Comparison of ENCODE assay signal across 1 cellular context in the genomic region with DNA sequence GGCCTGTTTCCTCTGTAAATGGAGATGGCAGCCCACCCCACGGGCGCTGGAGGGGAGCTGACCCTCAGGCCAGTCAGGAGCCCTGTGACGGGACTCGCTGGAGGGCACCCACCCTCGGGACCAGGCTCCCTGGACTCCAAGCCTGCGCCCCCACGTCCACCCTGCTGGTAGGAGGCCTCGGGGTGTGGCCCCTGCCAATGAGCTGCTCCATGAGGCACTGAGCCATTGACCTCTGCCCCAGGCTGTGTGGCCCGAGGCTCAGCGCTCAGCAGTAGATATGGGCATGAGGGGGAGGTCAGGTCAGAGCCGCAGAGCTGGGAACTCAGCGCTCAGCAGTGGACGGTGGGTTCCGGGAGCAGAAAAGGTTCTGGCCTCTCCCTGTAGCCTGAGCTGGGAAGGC.
TF ChIP-seq lines count a peak whose summit lies in the region.

No MANE protein-coding gene starts in this region.

TF ChIP-seq in IMR-90, 13 proteins besides CTCF, POLR2A, EP300 and RAD21 (continued from another document):
- TF ChIP-seq USF2 (IDR thresholded peaks at IDR 0.05; ENCODE audit: low read depth, low read length) (no peak), MXI1 (IDR thresholded peaks at IDR 0.05; ENCODE audit: borderline replicate concordance, low read depth, low read length) (no peak), NFE2L2 (IDR thresholded peaks at IDR 0.05; ENCODE audit: low read depth, low read length) (no peak), SMC3 (IDR thresholded peaks at IDR 0.05; ENCODE audit: low read depth, low read length) (no peak), RCOR1 (IDR thresholded peaks at IDR 0.05; ENCODE audit: insufficient replicate concordance, low read length) (no peak), CEBPB (IDR thresholded peaks at IDR 0.05; ENCODE audit: low read depth, low read length) (no peak), MAZ (IDR thresholded peaks at IDR 0.05; ENCODE audit: borderline replicate concordance, low read depth, low read length) (no peak), CHD1 (IDR thresholded peaks at IDR 0.05; ENCODE audit: low read depth, low read length) (no peak), BHLHE40 (IDR thresholded peaks at IDR 0.05; ENCODE audit: low read depth, low read length) (no peak), RFX5 (IDR thresholded peaks at IDR 0.05; ENCODE audit: low read depth, low read length) (no peak), MAFK (IDR thresholded peaks at IDR 0.05; ENCODE audit: low read depth, low read length) (no peak)
- TF ChIP-seq, protein P1, sequence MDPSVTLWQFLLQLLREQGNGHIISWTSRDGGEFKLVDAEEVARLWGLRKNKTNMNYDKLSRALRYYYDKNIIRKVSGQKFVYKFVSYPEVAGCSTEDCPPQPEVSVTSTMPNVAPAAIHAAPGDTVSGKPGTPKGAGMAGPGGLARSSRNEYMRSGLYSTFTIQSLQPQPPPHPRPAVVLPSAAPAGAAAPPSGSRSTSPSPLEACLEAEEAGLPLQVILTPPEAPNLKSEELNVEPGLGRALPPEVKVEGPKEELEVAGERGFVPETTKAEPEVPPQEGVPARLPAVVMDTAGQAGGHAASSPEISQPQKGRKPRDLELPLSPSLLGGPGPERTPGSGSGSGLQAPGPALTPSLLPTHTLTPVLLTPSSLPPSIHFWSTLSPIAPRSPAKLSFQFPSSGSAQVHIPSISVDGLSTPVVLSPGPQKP (IDR thresholded peaks at IDR 0.05; ENCODE audit: borderline replicate concordance, low read depth, low read length) = no peak
